In the genomic region with DNA sequence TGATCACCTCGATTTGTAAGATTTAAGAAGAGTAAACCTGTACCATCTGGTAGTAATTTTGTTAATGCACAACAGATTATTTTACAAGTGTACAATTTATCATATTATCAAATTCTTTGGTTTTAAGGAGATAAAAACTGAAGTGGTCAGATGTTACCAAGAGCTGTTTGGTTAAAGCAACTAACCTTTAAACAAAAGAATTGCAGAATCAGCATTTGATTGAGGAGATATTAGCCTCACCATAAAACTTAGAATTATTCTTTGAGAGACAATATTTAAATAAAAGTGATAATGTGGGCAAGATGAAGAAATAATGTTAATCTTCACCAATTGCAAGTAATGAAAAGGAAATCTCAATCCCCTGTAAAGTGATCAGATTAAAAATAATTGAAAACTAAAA, we compare ENCODE assay signal across 1 cellular context.
TF ChIP-seq lines count a peak whose summit lies in the region.

No MANE protein-coding gene starts in this region.

TF ChIP-seq in GM23338, 12 proteins besides CTCF, POLR2A, EP300 and RAD21 (continued from another document):
- TF ChIP-seq REST (IDR thresholded peaks at IDR 0.05; ENCODE audit: unreplicated experiment) (no peak), CREB1 (CRISPR knock-in tag; IDR thresholded peaks at IDR 0.05; ENCODE audit: low read depth) (no peak), JUNB (IDR thresholded peaks at IDR 0.05; ENCODE audit: unreplicated experiment) (no peak), POLR2AphosphoS5 (IDR thresholded peaks at IDR 0.05; ENCODE audit: low read depth) (no peak), ZNF331 (CRISPR knock-in tag; IDR thresholded peaks at IDR 0.05; ENCODE audit: low read depth) (no peak)
- TF ChIP-seq, protein P1, sequence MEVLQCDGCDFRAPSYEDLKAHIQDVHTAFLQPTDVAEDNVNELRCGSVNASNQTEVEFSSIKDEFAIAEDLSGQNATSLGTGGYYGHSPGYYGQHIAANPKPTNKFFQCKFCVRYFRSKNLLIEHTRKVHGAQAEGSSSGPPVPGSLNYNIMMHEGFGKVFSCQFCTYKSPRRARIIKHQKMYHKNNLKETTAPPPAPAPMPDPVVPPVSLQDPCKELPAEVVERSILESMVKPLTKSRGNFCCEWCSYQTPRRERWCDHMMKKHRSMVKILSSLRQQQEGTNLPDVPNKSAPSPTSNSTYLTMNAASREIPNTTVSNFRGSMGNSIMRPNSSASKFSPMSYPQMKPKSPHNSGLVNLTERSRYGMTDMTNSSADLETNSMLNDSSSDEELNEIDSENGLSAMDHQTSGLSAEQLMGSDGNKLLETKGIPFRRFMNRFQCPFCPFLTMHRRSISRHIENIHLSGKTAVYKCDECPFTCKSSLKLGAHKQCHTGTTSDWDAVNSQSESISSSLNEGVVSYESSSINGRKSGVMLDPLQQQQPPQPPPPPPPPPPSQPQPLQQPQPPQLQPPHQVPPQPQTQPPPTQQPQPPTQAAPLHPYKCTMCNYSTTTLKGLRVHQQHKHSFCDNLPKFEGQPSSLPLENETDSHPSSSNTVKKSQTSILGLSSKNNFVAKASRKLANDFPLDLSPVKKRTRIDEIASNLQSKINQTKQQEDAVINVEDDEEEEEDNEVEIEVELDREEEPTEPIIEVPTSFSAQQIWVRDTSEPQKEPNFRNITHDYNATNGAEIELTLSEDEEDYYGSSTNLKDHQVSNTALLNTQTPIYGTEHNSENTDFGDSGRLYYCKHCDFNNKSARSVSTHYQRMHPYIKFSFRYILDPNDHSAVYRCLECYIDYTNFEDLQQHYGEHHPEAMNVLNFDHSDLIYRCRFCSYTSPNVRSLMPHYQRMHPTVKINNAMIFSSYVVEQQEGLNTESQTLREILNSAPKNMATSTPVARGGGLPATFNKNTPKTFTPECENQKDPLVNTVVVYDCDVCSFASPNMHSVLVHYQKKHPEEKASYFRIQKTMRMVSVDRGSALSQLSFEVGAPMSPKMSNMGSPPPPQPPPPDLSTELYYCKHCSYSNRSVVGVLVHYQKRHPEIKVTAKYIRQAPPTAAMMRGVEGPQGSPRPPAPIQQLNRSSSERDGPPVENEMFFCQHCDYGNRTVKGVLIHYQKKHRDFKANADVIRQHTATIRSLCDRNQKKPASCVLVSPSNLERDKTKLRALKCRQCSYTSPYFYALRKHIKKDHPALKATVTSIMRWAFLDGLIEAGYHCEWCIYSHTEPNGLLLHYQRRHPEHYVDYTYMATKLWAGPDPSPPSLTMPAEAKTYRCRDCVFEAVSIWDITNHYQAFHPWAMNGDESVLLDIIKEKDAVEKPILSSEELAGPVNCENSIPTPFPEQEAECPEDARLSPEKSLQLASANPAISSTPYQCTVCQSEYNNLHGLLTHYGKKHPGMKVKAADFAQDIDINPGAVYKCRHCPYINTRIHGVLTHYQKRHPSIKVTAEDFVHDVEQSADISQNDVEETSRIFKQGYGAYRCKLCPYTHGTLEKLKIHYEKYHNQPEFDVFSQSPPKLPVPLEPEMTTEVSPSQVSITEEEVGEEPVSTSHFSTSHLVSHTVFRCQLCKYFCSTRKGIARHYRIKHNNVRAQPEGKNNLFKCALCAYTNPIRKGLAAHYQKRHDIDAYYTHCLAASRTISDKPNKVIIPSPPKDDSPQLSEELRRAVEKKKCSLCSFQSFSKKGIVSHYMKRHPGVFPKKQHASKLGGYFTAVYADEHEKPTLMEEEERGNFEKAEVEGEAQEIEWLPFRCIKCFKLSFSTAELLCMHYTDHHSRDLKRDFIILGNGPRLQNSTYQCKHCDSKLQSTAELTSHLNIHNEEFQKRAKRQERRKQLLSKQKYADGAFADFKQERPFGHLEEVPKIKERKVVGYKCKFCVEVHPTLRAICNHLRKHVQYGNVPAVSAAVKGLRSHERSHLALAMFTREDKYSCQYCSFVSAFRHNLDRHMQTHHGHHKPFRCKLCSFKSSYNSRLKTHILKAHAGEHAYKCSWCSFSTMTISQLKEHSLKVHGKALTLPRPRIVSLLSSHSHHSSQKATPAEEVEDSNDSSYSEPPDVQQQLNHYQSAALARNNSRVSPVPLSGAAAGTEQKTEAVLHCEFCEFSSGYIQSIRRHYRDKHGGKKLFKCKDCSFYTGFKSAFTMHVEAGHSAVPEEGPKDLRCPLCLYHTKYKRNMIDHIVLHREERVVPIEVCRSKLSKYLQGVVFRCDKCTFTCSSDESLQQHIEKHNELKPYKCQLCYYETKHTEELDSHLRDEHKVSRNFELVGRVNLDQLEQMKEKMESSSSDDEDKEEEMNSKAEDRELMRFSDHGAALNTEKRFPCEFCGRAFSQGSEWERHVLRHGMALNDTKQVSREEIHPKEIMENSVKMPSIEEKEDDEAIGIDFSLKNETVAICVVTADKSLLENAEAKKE (CRISPR knock-in tag; IDR thresholded peaks at IDR 0.05): no peak
